Comparison of ENCODE assay signal across 29 cellular contexts in genomic region chr4:95672811-95673210, GRCh38.
"Had no signal": no experiment of that assay in that cellular context is flagged by ENCODE, and none has a peak within 500 bp of the region (broad histone marks: within the 10 kb centered on the region; RNA-seq: fewer than 3 reads in every experiment).

No MANE protein-coding gene starts in this region.

- FAIRE-seq: islet of Langerhans, kidney, small intestine, urothelium cell line had no signal

- ATAC-seq: left colon; left lung; lower lobe of right lung; natural killer cell; right cardiac atrium; sciatic nerve; stimulated activated effector memory CD8-positive, alpha-beta T cell treated with anti-CD3 and anti-CD28 coated beads, Interleukin-12 subunit alpha, Interleukin-12 subunit beta, amount 100 ng/mL, for 72 hours; upper lobe of right lung had no signal

- H3K4me3 ChIP-seq: left lung, lower lobe of right lung, ovary, prostate gland, spleen, suprapubic skin, thoracic aorta, tibial artery, upper lobe of right lung had no signal

- H3K36me3 Mint-ChIP-seq: naive B cell; natural killer cell; stimulated activated effector memory CD8-positive, alpha-beta T cell treated with anti-CD3 and anti-CD28 coated beads, Interleukin-12 subunit alpha, Interleukin-12 subunit beta, amount 100 ng/mL, for 72 hours had no signal

- DNase-seq: hypothalamus; immature natural killer cell; kidney; left colon; left lung; lower lobe of right lung; mammary epithelial cell; mesenchymal stem cell; naive B cell; natural killer cell; ovary; posterior cingulate gyrus; retina; right cardiac atrium; small intestine; spleen; stimulated activated CD4-positive, alpha-beta T cell treated with anti-CD3 and anti-CD28 coated beads, Interleukin-4, amount 100 ng/mL, for 24 hours; stimulated activated naive CD4-positive, alpha-beta T cell; tibial artery; trophoblast cell; upper lobe of right lung had no signal

- H3K27ac Mint-ChIP-seq: immature natural killer cell; naive B cell; natural killer cell; stimulated activated effector memory CD8-positive, alpha-beta T cell treated with anti-CD3 and anti-CD28 coated beads, Interleukin-12 subunit alpha, Interleukin-12 subunit beta, amount 100 ng/mL, for 72 hours; stimulated activated naive CD8-positive, alpha-beta T cell treated with anti-CD3 and anti-CD28 coated beads, Interleukin-15, Interleukin-2, amounts not matched to agents 100 ng/mL and 50 ng/mL, for 24 hours had no signal

- H3K4me3 Mint-ChIP-seq: immature natural killer cell; naive B cell; natural killer cell; stimulated activated effector memory CD8-positive, alpha-beta T cell treated with anti-CD3 and anti-CD28 coated beads, Interleukin-12 subunit alpha, Interleukin-12 subunit beta, amount 100 ng/mL, for 72 hours; stimulated activated naive CD8-positive, alpha-beta T cell treated with anti-CD3 and anti-CD28 coated beads, Interleukin-15, Interleukin-2, amounts not matched to agents 100 ng/mL and 50 ng/mL, for 24 hours had no signal

- H3K36me3 ChIP-seq: left lung, lower lobe of right lung, ovary, prostate gland, spleen, suprapubic skin, thoracic aorta, tibial artery, upper lobe of right lung had no signal

- H3K27me3 Mint-ChIP-seq: naive B cell; stimulated activated naive CD8-positive, alpha-beta T cell treated with anti-CD3 and anti-CD28 coated beads, Interleukin-15, Interleukin-2, amounts not matched to agents 100 ng/mL and 50 ng/mL, for 24 hours had no signal

- H3K9me3 ChIP-seq: left lung, lower lobe of right lung, ovary, prostate gland, spleen, suprapubic skin, thoracic aorta, tibial artery, upper lobe of right lung had no signal

- H3K4me1 Mint-ChIP-seq: immature natural killer cell; naive B cell; natural killer cell; stimulated activated effector memory CD8-positive, alpha-beta T cell treated with anti-CD3 and anti-CD28 coated beads, Interleukin-12 subunit alpha, Interleukin-12 subunit beta, amount 100 ng/mL, for 72 hours had no signal

- H3K27ac ChIP-seq: left lung, lower lobe of right lung, ovary, prostate gland, suprapubic skin, thoracic aorta, tibial artery, upper lobe of right lung had no signal

- H3K27me3 ChIP-seq: left lung, ovary, spleen, suprapubic skin, tibial artery, upper lobe of right lung had no signal

- H3K4me1 ChIP-seq: left lung, lower lobe of right lung, prostate gland, spleen, suprapubic skin, tibial artery, upper lobe of right lung had no signal
